ENCODE assay signal across 21 cellular contexts in the genomic region with DNA sequence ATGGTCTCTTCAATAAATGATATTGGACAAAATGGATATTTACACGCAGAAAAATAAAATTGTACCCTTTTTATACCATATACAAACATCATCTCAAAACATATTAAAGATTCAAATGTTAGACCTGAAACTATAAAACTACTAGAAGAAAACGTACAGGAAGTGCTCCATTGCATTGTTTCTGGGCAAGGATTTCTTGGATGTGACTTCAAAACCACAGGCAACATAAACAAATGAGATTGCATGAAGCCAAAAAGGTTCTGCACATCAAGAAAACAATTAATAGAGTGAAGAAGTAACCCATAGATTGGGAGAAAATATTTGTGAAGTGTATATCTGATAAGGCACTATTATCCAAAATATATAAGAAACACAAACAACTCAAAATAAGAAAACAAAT.
"Had no signal": no experiment of that assay in that cellular context is flagged by ENCODE, and none has a peak within 500 bp of the region (broad histone marks: within the 10 kb centered on the region; RNA-seq: fewer than 3 reads in every experiment).

No MANE protein-coding gene starts in this region.

- H3K27me3 Mint-ChIP-seq: dendritic cell treated with granulocyte-macrophage colony-stimulating factor and Interleukin-4, amounts not matched to agents 40 ng/mL and 50 ng/mL, for 4 days; effector memory CD8-positive, alpha-beta T cell had no signal

- H3K27ac Mint-ChIP-seq: dendritic cell treated with granulocyte-macrophage colony-stimulating factor and Interleukin-4, amounts not matched to agents 40 ng/mL and 50 ng/mL, for 4 days; effector memory CD8-positive, alpha-beta T cell; naive thymus-derived CD4-positive, alpha-beta T cell; nephron progenitor cell had no signal

- H3K27ac ChIP-seq: epithelial cell of prostate, esophagus muscularis mucosa, gastrocnemius medialis, heart right ventricle, right atrium auricular region, sigmoid colon, skin epidermis, stomach, thoracic aorta had no signal

- H3K4me3 ChIP-seq: esophagus muscularis mucosa, gastrocnemius medialis, heart right ventricle, right atrium auricular region, sigmoid colon, skin epidermis, stomach, thoracic aorta had no signal

- DNase-seq: effector memory CD8-positive, alpha-beta T cell; gastrocnemius medialis; heart right ventricle; hypothalamus; islet precursor cell; mammary epithelial cell; naive thymus-derived CD4-positive, alpha-beta T cell; nephron progenitor cell; sigmoid colon; stimulated activated CD4-positive, alpha-beta T cell treated with anti-CD3 and anti-CD28 coated beads, Interleukin-2, amount 100 ng/mL, for 24 hours; stimulated activated naive CD4-positive, alpha-beta T cell; stomach; substantia nigra; trophoblast cell had no signal

- H3K4me1 ChIP-seq: esophagus muscularis mucosa, gastrocnemius medialis, heart right ventricle, right atrium auricular region, sigmoid colon, stomach had no signal

- H3K36me3 Mint-ChIP-seq: naive thymus-derived CD4-positive, alpha-beta T cell had no signal

- H3K9me3 ChIP-seq: esophagus muscularis mucosa, gastrocnemius medialis, heart right ventricle, right atrium auricular region, sigmoid colon, stomach, thoracic aorta had no signal

- H3K27me3 ChIP-seq: esophagus muscularis mucosa, gastrocnemius medialis, heart right ventricle, right atrium auricular region, sigmoid colon, stomach had no signal

- H3K4me1 Mint-ChIP-seq: naive thymus-derived CD4-positive, alpha-beta T cell; nephron progenitor cell had no signal

- ATAC-seq: effector memory CD8-positive, alpha-beta T cell; gastrocnemius medialis; heart right ventricle; left lobe of liver; naive thymus-derived CD4-positive, alpha-beta T cell had no signal

- H3K9me3 Mint-ChIP-seq: dendritic cell treated with granulocyte-macrophage colony-stimulating factor and Interleukin-4, amounts not matched to agents 40 ng/mL and 50 ng/mL, for 4 days; nephron progenitor cell had no signal

- H3K36me3 ChIP-seq: esophagus muscularis mucosa, gastrocnemius medialis, heart right ventricle, right atrium auricular region, sigmoid colon, stomach, thoracic aorta had no signal

- H3K4me3 Mint-ChIP-seq: dendritic cell treated with granulocyte-macrophage colony-stimulating factor and Interleukin-4, amounts not matched to agents 40 ng/mL and 50 ng/mL, for 4 days; effector memory CD8-positive, alpha-beta T cell; naive thymus-derived CD4-positive, alpha-beta T cell; nephron progenitor cell had no signal
